In the genomic region with DNA sequence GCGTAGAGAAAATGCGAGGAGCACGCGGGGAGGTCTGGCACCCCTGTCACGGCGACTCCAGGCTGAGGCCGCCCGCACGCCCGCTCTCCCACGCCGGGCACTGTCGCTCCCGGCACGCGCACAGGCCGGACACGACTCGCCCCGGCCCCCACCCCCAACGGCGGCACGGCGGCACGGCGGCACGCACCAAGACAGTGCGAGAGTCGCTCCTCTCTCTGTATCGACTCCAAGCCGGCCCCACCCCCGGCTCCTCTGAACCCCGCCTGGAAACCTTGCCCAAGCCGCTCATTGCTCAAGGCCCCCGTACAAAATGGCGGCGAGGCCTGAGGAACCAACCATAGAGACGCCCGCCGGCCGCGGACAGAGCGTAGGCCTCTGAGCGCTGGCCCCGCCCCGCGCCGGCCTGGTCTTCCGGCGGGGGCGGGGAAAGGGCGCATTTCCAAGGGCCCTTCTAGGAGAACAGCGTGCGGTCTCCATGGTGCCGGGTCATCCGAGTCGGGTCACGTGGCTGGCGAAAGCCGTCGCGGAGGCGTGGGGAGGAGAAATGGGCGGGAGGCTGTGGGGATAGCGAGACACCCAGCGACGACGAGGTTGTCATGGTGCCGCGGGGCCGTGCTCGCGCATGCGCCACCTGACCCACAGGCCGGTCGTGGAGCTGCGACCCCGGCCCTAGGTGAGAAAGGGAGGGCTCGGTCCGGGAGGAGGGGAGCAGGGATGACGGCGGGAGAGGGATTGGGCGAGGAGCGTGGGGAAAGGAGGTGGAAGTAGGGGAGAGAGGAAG, we compare ENCODE assay signal across 8 cellular contexts. TPM values are rescaled to one million over a fixed set of nuclear protein-coding genes. Genes with fewer than 3 reads are reported as not detected.
DNase-seq lines count a peak whose midpoint lies in the region; ATAC-seq and TF ChIP-seq lines count a peak whose summit lies in the region.

A gene with protein sequence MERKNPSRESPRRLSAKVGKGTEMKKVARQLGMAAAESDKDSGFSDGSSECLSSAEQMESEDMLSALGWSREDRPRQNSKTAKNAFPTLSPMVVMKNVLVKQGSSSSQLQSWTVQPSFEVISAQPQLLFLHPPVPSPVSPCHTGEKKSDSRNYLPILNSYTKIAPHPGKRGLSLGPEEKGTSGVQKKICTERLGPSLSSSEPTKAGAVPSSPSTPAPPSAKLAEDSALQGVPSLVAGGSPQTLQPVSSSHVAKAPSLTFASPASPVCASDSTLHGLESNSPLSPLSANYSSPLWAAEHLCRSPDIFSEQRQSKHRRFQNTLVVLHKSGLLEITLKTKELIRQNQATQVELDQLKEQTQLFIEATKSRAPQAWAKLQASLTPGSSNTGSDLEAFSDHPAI (plus strand): TSS at position 570 of the 781 bp plus-strand sequence. CDS start 7,451 bp downstream, outside the sequence.

- H3K27ac ChIP-seq in heart right ventricle (peak within 1 kb of the TSS; percentile 94 to 99 (median 98)), upper lobe of left lung (peak within 1 kb of the TSS; percentile 95 to 100 (median 96))

- no peaks in the 10 kb centered on the region for H3K9me3 ChIP-seq in heart right ventricle
- H3K9me3 ChIP-seq in upper lobe of left lung, result no peaks in the 10 kb centered on the region

- peak; percentile 51 to 94 (median 80) for TF ChIP-seq POLR2A in upper lobe of left lung (IDR thresholded peaks at IDR 0.05)

- H3K27me3 ChIP-seq in heart right ventricle (no peaks in the 10 kb centered on the region), upper lobe of left lung (no peaks in the 10 kb centered on the region)

- peak within 1 kb of the TSS; percentile 53 to 86 (median 73) for H3K4me3 ChIP-seq in heart right ventricle
- H3K4me3 ChIP-seq in upper lobe of left lung, result peak within 1 kb of the TSS; percentile 56 to 92 (median 74)

- peaks cover 0 to 62% (median 49%) of the 10 kb centered on the region in 9 donors for H3K4me1 ChIP-seq in heart right ventricle
- peaks cover 30 to 38% (median 35%) of the 10 kb centered on the region in 4 donors for H3K4me1 ChIP-seq in upper lobe of left lung

- in situ Hi-C loops in GM13976 (cut with MboI; ENCODE audit: low sequenced_read_pairs, unreplicated experiment), result no loop called here

- peak; percentile 98 for DNase-seq in GM13976 (ENCODE audit: low spot score)
- DNase-seq in NCI-H146 treated with DMSO at 0.1 percent for 48 hours (lab: John Stamatoyannopoulos, UW; ENCODE audit: unreplicated experiment), result peak; percentile 86
- DNase-seq in amniotic epithelial cell (ENCODE audit: low read depth), result peak; percentile 97
- peak; percentile 99 to 100 for DNase-seq in heart right ventricle
- DNase-seq in posterior cingulate gyrus, result peak; percentile 99 to 100 (median 100)
- DNase-seq in upper lobe of left lung, result peak; percentile 99 to 100

- H3K36me3 ChIP-seq in heart right ventricle (no peaks in the 10 kb centered on the region), upper lobe of left lung (no peaks in the 10 kb centered on the region)

- peak in 1 of 4 donors; percentile 67 for TF ChIP-seq EP300 in upper lobe of left lung (IDR thresholded peaks at IDR 0.05)

- intact Hi-C loops in T-helper 1 cell treated with Interleukin-12 subunit alpha and Interleukin-12 subunit beta and Interleukin-4 antibody, amounts not matched to agents 30 ng/mL and 1 ng/mL, for 36 hours (cut with micrococcal nuclease), result loop anchor here (1.0 to 2.0 kb wide), 21 partner anchors 12 to 1437 kb away; a partner anchor contains a TSS
- intact Hi-C loops in heart right ventricle (cut with DNase I), result loop anchor here in 3 of 10 donors (2.0 to 10.0 kb wide), 3 partner anchors 69 to 383 kb away; a partner anchor contains a TSS
- intact Hi-C loops in posterior cingulate gyrus (cut with DNase I), result loop anchor here (2.0 kb wide), 2 partner anchors 27 to 223 kb away; a partner anchor contains a TSS

- TF ChIP-seq CTCF in GM13976 (IDR thresholded peaks at IDR 0.05; ENCODE audit: borderline replicate concordance, control extremely low read depth, extremely low read depth, insufficient read depth, missing control alignments) (no peak), heart right ventricle (IDR thresholded peaks at IDR 0.05) (no peak), upper lobe of left lung (IDR thresholded peaks at IDR 0.05) (peak in 5 of 6 experiments; percentile 16 to 61 (median 43))

- 1% methylated on average over 84 of the region's 84 CpGs for WGBS in heart right ventricle, 2 donors
- WGBS in upper lobe of left lung, 2 donors, result 0 to 3% methylated on average over 26 to 75 of the region's 84 CpGs

- ATAC-seq in HG02870 (IDR thresholded peaks at IDR 0.05; ENCODE audit: unreplicated experiment) (peak; percentile 83), heart right ventricle (peak; percentile 94 to 98 (median 96)), upper lobe of left lung (ENCODE audit: low FRiP score in 2 of 2) (peak; percentile 98 to 100)

RNA-seq across cellular contexts. Expression of the gene that starts here (rescaled TPM):
- total RNA-seq in T-helper 1 cell treated with Interleukin-12 subunit alpha and Interleukin-12 subunit beta and Interleukin-4 antibody, amounts not matched to agents 30 ng/mL and 1 ng/mL, for 36 hours, result 11.9 and 12.8 TPM in 2 replicates
- total RNA-seq in heart right ventricle, result 10 to 100 TPM; 51.4 to 93.8 (median 64.2) TPM
- 10 to 100 TPM in 1 of 2 donors, 1 to 10 TPM in 1; 9.4 to 11.6 TPM for polyA plus RNA-seq in heart right ventricle
- 10 to 100 TPM; 25.1 to 42.4 (median 32.7) TPM for total RNA-seq in upper lobe of left lung

Comparison
In these comparisons a context has a peak if more than half of its experiments do, and no peak if none do; other contexts are left out.
1. Peak in every context shown above with its lines: DNase-seq, ATAC-seq, H3K4me3 ChIP-seq and H3K27ac ChIP-seq.
2. CTCF ChIP-seq: peak in upper lobe of left lung (5 of 6); none in GM13976 (single experiment) and heart right ventricle (0 of 9).